1 cellular context compared by ENCODE assay signal in genomic region chr2:46697830-46698323, GRCh38.
TF ChIP-seq lines count a peak whose summit lies in the region.

No MANE protein-coding gene starts in this region.

TF ChIP-seq in HepG2, 621 proteins besides CTCF, POLR2A, EP300 and RAD21 (continued from another document):
- TF ChIP-seq MIXL1 (CRISPR knock-in tag; IDR thresholded peaks at IDR 0.05) = peak; percentile 50
- no peak for TF ChIP-seq U2AF1 (optimal IDR thresholded peaks at IDR 0.05; ENCODE audit: low read depth, low read length)
- no peak for TF ChIP-seq ZBTB2 (CRISPR knock-in tag; IDR thresholded peaks at IDR 0.05; ENCODE audit: low read depth)
- no peak for TF ChIP-seq NFKB2 (CRISPR knock-in tag; IDR thresholded peaks at IDR 0.05; ENCODE audit: borderline replicate concordance)
- no peak for TF ChIP-seq RFX1 (IDR thresholded peaks at IDR 0.05)
- TF ChIP-seq, protein P1, sequence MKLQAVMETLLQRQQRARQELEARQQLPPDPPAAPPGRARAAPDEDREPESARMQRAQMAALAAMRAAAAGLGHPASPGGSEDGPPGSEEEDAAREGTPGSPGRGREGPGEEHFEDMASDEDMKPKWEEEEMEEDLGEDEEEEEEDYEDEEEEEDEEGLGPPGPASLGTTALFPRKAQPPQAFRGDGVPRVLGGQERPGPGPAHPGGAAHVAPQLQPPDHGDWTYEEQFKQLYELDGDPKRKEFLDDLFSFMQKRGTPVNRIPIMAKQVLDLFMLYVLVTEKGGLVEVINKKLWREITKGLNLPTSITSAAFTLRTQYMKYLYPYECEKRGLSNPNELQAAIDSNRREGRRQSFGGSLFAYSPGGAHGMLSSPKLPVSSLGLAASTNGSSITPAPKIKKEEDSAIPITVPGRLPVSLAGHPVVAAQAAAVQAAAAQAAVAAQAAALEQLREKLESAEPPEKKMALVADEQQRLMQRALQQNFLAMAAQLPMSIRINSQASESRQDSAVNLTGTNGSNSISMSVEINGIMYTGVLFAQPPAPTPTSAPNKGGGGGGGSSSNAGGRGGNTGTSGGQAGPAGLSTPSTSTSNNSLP (IDR thresholded peaks at IDR 0.05; ENCODE audit: low read depth, low read length) = 0 out of 2 replicates have a peak, but pooled peaks have one; percentile 39
- TF ChIP-seq, protein P2, sequence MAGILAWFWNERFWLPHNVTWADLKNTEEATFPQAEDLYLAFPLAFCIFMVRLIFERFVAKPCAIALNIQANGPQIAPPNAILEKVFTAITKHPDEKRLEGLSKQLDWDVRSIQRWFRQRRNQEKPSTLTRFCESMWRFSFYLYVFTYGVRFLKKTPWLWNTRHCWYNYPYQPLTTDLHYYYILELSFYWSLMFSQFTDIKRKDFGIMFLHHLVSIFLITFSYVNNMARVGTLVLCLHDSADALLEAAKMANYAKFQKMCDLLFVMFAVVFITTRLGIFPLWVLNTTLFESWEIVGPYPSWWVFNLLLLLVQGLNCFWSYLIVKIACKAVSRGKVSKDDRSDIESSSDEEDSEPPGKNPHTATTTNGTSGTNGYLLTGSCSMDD (CRISPR knock-in tag; IDR thresholded peaks at IDR 0.05) = no peak
- TF ChIP-seq, protein P3, sequence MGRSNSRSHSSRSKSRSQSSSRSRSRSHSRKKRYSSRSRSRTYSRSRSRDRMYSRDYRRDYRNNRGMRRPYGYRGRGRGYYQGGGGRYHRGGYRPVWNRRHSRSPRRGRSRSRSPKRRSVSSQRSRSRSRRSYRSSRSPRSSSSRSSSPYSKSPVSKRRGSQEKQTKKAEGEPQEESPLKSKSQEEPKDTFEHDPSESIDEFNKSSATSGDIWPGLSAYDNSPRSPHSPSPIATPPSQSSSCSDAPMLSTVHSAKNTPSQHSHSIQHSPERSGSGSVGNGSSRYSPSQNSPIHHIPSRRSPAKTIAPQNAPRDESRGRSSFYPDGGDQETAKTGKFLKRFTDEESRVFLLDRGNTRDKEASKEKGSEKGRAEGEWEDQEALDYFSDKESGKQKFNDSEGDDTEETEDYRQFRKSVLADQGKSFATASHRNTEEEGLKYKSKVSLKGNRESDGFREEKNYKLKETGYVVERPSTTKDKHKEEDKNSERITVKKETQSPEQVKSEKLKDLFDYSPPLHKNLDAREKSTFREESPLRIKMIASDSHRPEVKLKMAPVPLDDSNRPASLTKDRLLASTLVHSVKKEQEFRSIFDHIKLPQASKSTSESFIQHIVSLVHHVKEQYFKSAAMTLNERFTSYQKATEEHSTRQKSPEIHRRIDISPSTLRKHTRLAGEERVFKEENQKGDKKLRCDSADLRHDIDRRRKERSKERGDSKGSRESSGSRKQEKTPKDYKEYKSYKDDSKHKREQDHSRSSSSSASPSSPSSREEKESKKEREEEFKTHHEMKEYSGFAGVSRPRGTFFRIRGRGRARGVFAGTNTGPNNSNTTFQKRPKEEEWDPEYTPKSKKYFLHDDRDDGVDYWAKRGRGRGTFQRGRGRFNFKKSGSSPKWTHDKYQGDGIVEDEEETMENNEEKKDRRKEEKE (IDR thresholded peaks at IDR 0.05) = no peak
- TF ChIP-seq ZNF556 (CRISPR knock-in tag; IDR thresholded peaks at IDR 0.05; ENCODE audit: borderline replicate concordance) = 0 out of 2 replicates have a peak, but pooled peaks have one; percentile 65
- TF ChIP-seq ZNF780A (CRISPR knock-in tag; IDR thresholded peaks at IDR 0.05) = no peak
- no peak for TF ChIP-seq MTA1 (CRISPR knock-in tag; IDR thresholded peaks at IDR 0.05; ENCODE audit: borderline replicate concordance)
- TF ChIP-seq HOXA7 (CRISPR knock-in tag; IDR thresholded peaks at IDR 0.05) = no peak
- TF ChIP-seq, protein P4, sequence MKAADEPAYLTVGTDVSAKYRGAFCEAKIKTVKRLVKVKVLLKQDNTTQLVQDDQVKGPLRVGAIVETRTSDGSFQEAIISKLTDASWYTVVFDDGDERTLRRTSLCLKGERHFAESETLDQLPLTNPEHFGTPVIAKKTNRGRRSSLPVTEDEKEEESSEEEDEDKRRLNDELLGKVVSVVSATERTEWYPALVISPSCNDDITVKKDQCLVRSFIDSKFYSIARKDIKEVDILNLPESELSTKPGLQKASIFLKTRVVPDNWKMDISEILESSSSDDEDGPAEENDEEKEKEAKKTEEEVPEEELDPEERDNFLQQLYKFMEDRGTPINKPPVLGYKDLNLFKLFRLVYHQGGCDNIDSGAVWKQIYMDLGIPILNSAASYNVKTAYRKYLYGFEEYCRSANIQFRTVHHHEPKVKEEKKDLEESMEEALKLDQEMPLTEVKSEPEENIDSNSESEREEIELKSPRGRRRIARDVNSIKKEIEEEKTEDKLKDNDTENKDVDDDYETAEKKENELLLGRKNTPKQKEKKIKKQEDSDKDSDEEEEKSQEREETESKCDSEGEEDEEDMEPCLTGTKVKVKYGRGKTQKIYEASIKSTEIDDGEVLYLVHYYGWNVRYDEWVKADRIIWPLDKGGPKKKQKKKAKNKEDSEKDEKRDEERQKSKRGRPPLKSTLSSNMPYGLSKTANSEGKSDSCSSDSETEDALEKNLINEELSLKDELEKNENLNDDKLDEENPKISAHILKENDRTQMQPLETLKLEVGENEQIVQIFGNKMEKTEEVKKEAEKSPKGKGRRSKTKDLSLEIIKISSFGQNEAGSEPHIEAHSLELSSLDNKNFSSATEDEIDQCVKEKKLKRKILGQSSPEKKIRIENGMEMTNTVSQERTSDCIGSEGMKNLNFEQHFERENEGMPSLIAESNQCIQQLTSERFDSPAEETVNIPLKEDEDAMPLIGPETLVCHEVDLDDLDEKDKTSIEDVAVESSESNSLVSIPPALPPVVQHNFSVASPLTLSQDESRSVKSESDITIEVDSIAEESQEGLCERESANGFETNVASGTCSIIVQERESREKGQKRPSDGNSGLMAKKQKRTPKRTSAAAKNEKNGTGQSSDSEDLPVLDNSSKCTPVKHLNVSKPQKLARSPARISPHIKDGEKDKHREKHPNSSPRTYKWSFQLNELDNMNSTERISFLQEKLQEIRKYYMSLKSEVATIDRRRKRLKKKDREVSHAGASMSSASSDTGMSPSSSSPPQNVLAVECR (CRISPR knock-in tag; IDR thresholded peaks at IDR 0.05; ENCODE audit: borderline replicate concordance) = no peak
- TF ChIP-seq NONO (IDR thresholded peaks at IDR 0.05) = no peak
- no peak for TF ChIP-seq NONO (CRISPR knock-in tag; conservative IDR thresholded peaks at IDR 0.05)
- 0 out of 2 replicates have a peak, but pooled peaks have one; percentile 44 for TF ChIP-seq PITX1 (CRISPR knock-in tag; IDR thresholded peaks at IDR 0.05)
- TF ChIP-seq, protein P5, sequence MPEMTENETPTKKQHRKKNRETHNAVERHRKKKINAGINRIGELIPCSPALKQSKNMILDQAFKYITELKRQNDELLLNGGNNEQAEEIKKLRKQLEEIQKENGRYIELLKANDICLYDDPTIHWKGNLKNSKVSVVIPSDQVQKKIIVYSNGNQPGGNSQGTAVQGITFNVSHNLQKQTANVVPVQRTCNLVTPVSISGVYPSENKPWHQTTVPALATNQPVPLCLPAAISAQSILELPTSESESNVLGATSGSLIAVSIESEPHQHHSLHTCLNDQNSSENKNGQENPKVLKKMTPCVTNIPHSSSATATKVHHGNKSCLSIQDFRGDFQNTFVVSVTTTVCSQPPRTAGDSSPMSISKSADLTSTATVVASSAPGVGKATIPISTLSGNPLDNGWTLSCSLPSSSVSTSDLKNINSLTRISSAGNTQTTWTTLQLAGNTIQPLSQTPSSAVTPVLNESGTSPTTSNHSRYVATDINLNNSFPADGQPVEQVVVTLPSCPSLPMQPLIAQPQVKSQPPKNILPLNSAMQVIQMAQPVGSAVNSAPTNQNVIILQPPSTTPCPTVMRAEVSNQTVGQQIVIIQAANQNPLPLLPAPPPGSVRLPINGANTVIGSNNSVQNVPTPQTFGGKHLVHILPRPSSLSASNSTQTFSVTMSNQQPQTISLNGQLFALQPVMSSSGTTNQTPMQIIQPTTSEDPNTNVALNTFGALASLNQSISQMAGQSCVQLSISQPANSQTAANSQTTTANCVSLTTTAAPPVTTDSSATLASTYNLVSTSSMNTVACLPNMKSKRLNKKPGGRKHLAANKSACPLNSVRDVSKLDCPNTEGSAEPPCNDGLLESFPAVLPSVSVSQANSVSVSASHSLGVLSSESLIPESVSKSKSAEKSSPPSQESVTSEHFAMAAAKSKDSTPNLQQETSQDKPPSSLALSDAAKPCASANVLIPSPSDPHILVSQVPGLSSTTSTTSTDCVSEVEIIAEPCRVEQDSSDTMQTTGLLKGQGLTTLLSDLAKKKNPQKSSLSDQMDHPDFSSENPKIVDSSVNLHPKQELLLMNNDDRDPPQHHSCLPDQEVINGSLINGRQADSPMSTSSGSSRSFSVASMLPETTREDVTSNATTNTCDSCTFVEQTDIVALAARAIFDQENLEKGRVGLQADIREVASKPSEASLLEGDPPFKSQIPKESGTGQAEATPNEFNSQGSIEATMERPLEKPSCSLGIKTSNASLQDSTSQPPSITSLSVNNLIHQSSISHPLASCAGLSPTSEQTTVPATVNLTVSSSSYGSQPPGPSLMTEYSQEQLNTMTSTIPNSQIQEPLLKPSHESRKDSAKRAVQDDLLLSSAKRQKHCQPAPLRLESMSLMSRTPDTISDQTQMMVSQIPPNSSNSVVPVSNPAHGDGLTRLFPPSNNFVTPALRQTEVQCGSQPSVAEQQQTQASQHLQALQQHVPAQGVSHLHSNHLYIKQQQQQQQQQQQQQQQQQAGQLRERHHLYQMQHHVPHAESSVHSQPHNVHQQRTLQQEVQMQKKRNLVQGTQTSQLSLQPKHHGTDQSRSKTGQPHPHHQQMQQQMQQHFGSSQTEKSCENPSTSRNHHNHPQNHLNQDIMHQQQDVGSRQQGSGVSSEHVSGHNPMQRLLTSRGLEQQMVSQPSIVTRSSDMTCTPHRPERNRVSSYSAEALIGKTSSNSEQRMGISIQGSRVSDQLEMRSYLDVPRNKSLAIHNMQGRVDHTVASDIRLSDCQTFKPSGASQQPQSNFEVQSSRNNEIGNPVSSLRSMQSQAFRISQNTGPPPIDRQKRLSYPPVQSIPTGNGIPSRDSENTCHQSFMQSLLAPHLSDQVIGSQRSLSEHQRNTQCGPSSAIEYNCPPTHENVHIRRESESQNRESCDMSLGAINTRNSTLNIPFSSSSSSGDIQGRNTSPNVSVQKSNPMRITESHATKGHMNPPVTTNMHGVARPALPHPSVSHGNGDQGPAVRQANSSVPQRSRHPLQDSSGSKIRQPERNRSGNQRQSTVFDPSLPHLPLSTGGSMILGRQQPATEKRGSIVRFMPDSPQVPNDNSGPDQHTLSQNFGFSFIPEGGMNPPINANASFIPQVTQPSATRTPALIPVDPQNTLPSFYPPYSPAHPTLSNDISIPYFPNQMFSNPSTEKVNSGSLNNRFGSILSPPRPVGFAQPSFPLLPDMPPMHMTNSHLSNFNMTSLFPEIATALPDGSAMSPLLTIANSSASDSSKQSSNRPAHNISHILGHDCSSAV (CRISPR knock-in tag; IDR thresholded peaks at IDR 0.05; ENCODE audit: borderline replicate concordance) = no peak
- no peak for TF ChIP-seq ELK4 (CRISPR knock-in tag; IDR thresholded peaks at IDR 0.05; ENCODE audit: borderline replicate concordance)
- TF ChIP-seq, protein P6, sequence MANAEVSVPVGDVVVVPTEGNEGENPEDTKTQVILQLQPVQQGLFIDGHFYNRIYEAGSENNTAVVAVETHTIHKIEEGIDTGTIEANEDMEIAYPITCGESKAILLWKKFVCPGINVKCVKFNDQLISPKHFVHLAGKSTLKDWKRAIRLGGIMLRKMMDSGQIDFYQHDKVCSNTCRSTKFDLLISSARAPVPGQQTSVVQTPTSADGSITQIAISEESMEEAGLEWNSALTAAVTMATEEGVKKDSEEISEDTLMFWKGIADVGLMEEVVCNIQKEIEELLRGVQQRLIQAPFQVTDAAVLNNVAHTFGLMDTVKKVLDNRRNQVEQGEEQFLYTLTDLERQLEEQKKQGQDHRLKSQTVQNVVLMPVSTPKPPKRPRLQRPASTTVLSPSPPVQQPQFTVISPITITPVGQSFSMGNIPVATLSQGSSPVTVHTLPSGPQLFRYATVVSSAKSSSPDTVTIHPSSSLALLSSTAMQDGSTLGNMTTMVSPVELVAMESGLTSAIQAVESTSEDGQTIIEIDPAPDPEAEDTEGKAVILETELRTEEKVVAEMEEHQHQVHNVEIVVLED (CRISPR knock-in tag; IDR thresholded peaks at IDR 0.05; ENCODE audit: borderline replicate concordance) = no peak
